ENCODE assay signal across 22 cellular contexts in genomic region chr1:7509593-7509992, GRCh38.
"Had no signal": no experiment of that assay in that cellular context is flagged by ENCODE, and none has a peak within 500 bp of the region (broad histone marks: within the 10 kb centered on the region; RNA-seq: fewer than 3 reads in every experiment).

No MANE protein-coding gene starts in this region.

- H3K27ac Mint-ChIP-seq: activated naive CD4-positive, alpha-beta T cell treated with anti-CD3 and anti-CD28 coated beads, Interleukin-2, amount 50 U/mL, for 72 hours; activated T-cell treated with anti-CD3 and anti-CD28 coated beads, Interleukin-2, amount 50 U/mL, for 72 hours; memory B cell; naive thymus-derived CD8-positive, alpha-beta T cell; progenitor cell of endocrine pancreas had no signal

- H3K4me3 ChIP-seq: breast epithelium, colonic mucosa, ovary, upper lobe of left lung had no signal

- H3K9me3 ChIP-seq: breast epithelium, colonic mucosa, ovary, upper lobe of left lung had no signal

- H3K27me3 ChIP-seq: breast epithelium, colonic mucosa, ovary, upper lobe of left lung had no signal

- ATAC-seq: activated naive CD4-positive, alpha-beta T cell treated with anti-CD3 and anti-CD28 coated beads, Interleukin-2, amount 50 U/mL, for 72 hours; activated T-cell treated with anti-CD3 and anti-CD28 coated beads, Interleukin-2, amount 50 U/mL, for 72 hours; naive thymus-derived CD8-positive, alpha-beta T cell; stimulated activated naive CD8-positive, alpha-beta T cell treated with anti-CD3 and anti-CD28 coated beads, Interleukin-15, Interleukin-2, amounts not matched to agents 100 U/mL and 50 U/mL, for 24 hours had no signal

- FAIRE-seq: frontal cortex had no signal

- H3K36me3 ChIP-seq: breast epithelium, colonic mucosa, ovary, upper lobe of left lung had no signal

- H3K27ac ChIP-seq: breast epithelium, colonic mucosa, upper lobe of left lung had no signal

- H3K4me1 ChIP-seq: breast epithelium, colonic mucosa, upper lobe of left lung had no signal

- H3K9me3 Mint-ChIP-seq: activated naive CD4-positive, alpha-beta T cell treated with anti-CD3 and anti-CD28 coated beads, Interleukin-2, amount 50 U/mL, for 72 hours; activated T-cell treated with anti-CD3 and anti-CD28 coated beads, Interleukin-2, amount 50 U/mL, for 72 hours; memory B cell; naive thymus-derived CD8-positive, alpha-beta T cell had no signal

- DNase-seq: activated CD4-positive, alpha-beta T cell treated with anti-CD3 and anti-CD28 coated beads for 4 hours; activated CD4-positive, alpha-beta T cell treated with anti-CD3 and anti-CD28 coated beads, Interleukin-2, amount 50 U/mL, for 4 hours; activated CD4-positive, CD25-positive, alpha-beta regulatory T cell; activated naive CD4-positive, alpha-beta T cell; activated T-cell treated with anti-CD3 and anti-CD28 coated beads for 4 hours; activated T-cell treated with anti-CD3 and anti-CD28 coated beads, Interleukin-2, amount 50 U/mL, for 72 hours; colonic mucosa; effector memory CD4-positive, alpha-beta T cell; islet precursor cell; midbrain; naive thymus-derived CD8-positive, alpha-beta T cell; ovary; retina; stimulated activated CD4-positive, alpha-beta T cell treated with anti-CD3 and anti-CD28 coated beads, Interleukin-15, amount 100 ng/mL, for 24 hours; stimulated activated CD4-positive, alpha-beta T cell treated with anti-CD3 and anti-CD28 coated beads, Interleukin-2, amount 100 ng/mL, for 24 hours; stimulated activated naive CD8-positive, alpha-beta T cell treated with anti-CD3 and anti-CD28 coated beads, Interleukin-15, Interleukin-2, amounts not matched to agents 100 U/mL and 50 U/mL, for 24 hours; upper lobe of left lung had no signal

- H3K4me3 Mint-ChIP-seq: activated T-cell treated with anti-CD3 and anti-CD28 coated beads, Interleukin-2, amount 50 U/mL, for 72 hours; memory B cell; naive thymus-derived CD8-positive, alpha-beta T cell had no signal

- H3K36me3 Mint-ChIP-seq: activated naive CD4-positive, alpha-beta T cell treated with anti-CD3 and anti-CD28 coated beads, Interleukin-2, amount 50 U/mL, for 72 hours; memory B cell; naive thymus-derived CD8-positive, alpha-beta T cell had no signal

- H3K4me1 Mint-ChIP-seq: memory B cell; naive thymus-derived CD8-positive, alpha-beta T cell had no signal
